In the genomic region with DNA sequence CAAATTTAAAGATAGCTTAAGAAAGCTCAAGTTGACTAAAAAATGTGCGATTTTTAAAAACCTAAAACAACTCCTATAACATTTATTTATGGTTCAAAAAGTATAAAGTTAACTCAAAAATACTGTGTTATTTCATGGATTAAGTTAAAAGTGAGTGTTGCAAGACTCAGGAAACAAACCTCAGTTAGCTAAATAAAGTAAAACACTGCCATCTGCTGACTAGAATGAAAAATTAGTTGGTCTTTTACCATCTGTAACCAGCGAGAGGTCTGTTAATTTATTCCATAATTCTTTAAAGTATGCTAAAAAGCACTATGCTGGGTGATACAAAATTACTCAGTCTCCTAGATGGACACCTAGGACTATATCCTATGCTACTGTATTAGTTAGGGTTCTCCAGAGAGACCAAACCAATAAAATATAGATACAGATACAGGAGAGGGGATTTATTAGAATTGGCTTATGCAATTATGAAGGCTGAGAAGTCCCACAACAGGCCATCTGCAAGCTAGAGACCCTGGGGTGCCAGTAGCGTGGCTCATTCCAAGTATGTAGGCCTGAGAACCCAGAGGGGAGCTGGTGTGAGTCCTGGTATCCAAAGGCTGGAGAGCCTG, we compare ENCODE assay signal across 8 cellular contexts. TPM values are rescaled to one million over a fixed set of nuclear protein-coding genes. Genes with fewer than 3 reads are reported as not detected.
DNase-seq lines count a peak whose midpoint lies in the region; ATAC-seq and TF ChIP-seq lines count a peak whose summit lies in the region.

No MANE protein-coding gene starts in this region.

- intact Hi-C loops in stomach (cut with DNase I; ENCODE audit: low total_unique reads) = loop anchor here (5.0 kb wide), 1 partner anchor 224 kb away; no protein-coding TSS in a partner anchor

- WGBS in stomach, 5 donors = 2 to 12% (median 4%) methylated on average over 3 of the region's 3 CpGs

- no peaks in the 10 kb centered on the region for H3K79me2 ChIP-seq in Karpas-422 (ENCODE audit: low read length)

- H3K4me2 ChIP-seq in Karpas-422 (ENCODE audit: low read depth, low read length, poor library complexity, severe bottlenecking) = no peak overlapping the region

- no peak for ATAC-seq in foreskin keratinocyte
- no peak for ATAC-seq in HG02840 (IDR thresholded peaks at IDR 0.05; ENCODE audit: low FRiP score, unreplicated experiment)

- peak; percentile 39 for DNase-seq in NCI-H187 treated with DMSO at 0.1 percent for 48 hours (lab: John Stamatoyannopoulos, UW)
- DNase-seq in NCI-H187 (lab: John Stamatoyannopoulos, UW) = no peak
- peak; percentile 72 for DNase-seq in Karpas-422
- peak; percentile 58 for DNase-seq in SK-N-MC (ENCODE audit: low read depth, low spot score)
- peak in 1 of 2 donors; percentile 38 for DNase-seq in foreskin keratinocyte
- no peak for DNase-seq in stomach
- DNase-seq in activated gamma-delta T cell treated with Interleukin-2 at 50 U/mL for 16 hours = no peak

- no peaks in the 10 kb centered on the region for H4K20me1 ChIP-seq in Karpas-422 (ENCODE audit: insufficient read depth, low read depth, low read length)

- no peaks in the 10 kb centered on the region for H3K4me1 ChIP-seq in Karpas-422 (ENCODE audit: low read length)
- H3K4me1 ChIP-seq in foreskin keratinocyte = peaks cover 4% of the 10 kb centered on the region
- peaks cover 0 to 25% (median 3%) of the 10 kb centered on the region in 4 donors for H3K4me1 ChIP-seq in stomach

- H3K36me3 ChIP-seq in Karpas-422 (ENCODE audit: insufficient read depth, low read length) (no peaks in the 10 kb centered on the region), SK-N-MC (ENCODE audit: insufficient read depth, low read length) (no peaks in the 10 kb centered on the region), stomach (no peaks in the 10 kb centered on the region)

- no peaks in the 10 kb centered on the region for H3K9me3 ChIP-seq in Karpas-422 (ENCODE audit: low read length)
- H3K9me3 ChIP-seq in SK-N-MC (ENCODE audit: low read depth, low read length) = no peaks in the 10 kb centered on the region
- H3K9me3 ChIP-seq in stomach = no peaks in the 10 kb centered on the region

- H2AFZ ChIP-seq in Karpas-422 (ENCODE audit: low read length) = no peak overlapping the region

- no peak for TF ChIP-seq POLR2A in stomach (IDR thresholded peaks at IDR 0.05)

- H3K9ac ChIP-seq in Karpas-422 (ENCODE audit: low read length) = no peak overlapping the region
- H3K9ac ChIP-seq in SK-N-MC (ENCODE audit: insufficient read length) = peak overlapping the region; percentile 22

- H3K4me3 ChIP-seq in Karpas-422 (ENCODE audit: low read length) = no peak overlapping the region
- peak overlapping the region; percentile 20 for H3K4me3 ChIP-seq in SK-N-MC
- no peak overlapping the region for H3K4me3 ChIP-seq in stomach

- TF ChIP-seq EP300 in stomach (IDR thresholded peaks at IDR 0.05) = no peak

- TF ChIP-seq CTCF in foreskin keratinocyte (conservative IDR thresholded peaks at IDR 0.05) (peak; percentile 79), stomach (IDR thresholded peaks at IDR 0.05) (peak in 5 of 7 experiments; percentile 31 to 45 (median 41))

- no peaks in the 10 kb centered on the region for H3K9me2 ChIP-seq in Karpas-422 (replicated peaks; ENCODE audit: insufficient read depth, low read length)

- H3K27me3 ChIP-seq in Karpas-422 (ENCODE audit: low read length) = no peaks in the 10 kb centered on the region
- no peaks in the 10 kb centered on the region for H3K27me3 ChIP-seq in foreskin keratinocyte
- no peaks in the 10 kb centered on the region for H3K27me3 ChIP-seq in stomach

- H3K27ac ChIP-seq in Karpas-422 (ENCODE audit: low read length) (no peak overlapping the region), SK-N-MC (peak overlapping the region; percentile 78), foreskin keratinocyte (no peak overlapping the region), stomach (no peak overlapping the region)

RNA-seq across cellular contexts. Expression of a gene that starts 4.9 kb away (rescaled TPM):
- total RNA-seq in Karpas-422 (2014; rRNA removed; shearing (Covaris generic); ENCODE audit: low replicate concordance) = not detected in 2 replicates
- total RNA-seq in foreskin keratinocyte (37.7 and 46.2 TPM in 2 replicates), stomach (100 to 1,000 TPM in 2 of 5 donors, 10 to 100 TPM in 3; 14.5 to 163 (median 45.6) TPM)
- polyA plus RNA-seq in foreskin keratinocyte (3.7 and 4.1 TPM in 2 replicates), stomach (1 to 10 TPM; 3.2 to 5.4 (median 5.0) TPM)

Comparison
In these comparisons a context has a peak if more than half of its experiments do, and no peak if none do; other contexts are left out.
1. DNase-seq: peak in NCI-H187 treated with DMSO at 0.1 percent for 48 hours (single experiment), Karpas-422 (single experiment) and SK-N-MC (single experiment); none in NCI-H187 (0 of 2), stomach (single experiment) and activated gamma-delta T cell treated with Interleukin-2 at 50 U/mL for 16 hours (single experiment).
2. RNA of a gene that starts 4.9 kb away (total RNA-seq): 14.5 to 163 TPM in stomach and 37.7 to 46.2 TPM in foreskin keratinocyte; not detected in Karpas-422; every median in the first group is over 10 times any median in the second.